40 cellular contexts compared by ENCODE assay signal in genomic region chr1:190413142-190413541, GRCh38.
"Had no signal": no experiment of that assay in that cellular context is flagged by ENCODE, and none has a peak within 500 bp of the region (broad histone marks: within the 10 kb centered on the region; RNA-seq: fewer than 3 reads in every experiment).

No MANE protein-coding gene starts in this region.

- H3K27me3 ChIP-seq: adrenal gland, ascending aorta, body of pancreas, brain microvascular endothelial cell, breast epithelium, cardiac muscle cell had no signal

- H3K4me1 Mint-ChIP-seq: activated naive CD4-positive, alpha-beta T cell treated with anti-CD3 and anti-CD28 coated beads, Interleukin-2, amount 10 ng/mL, durations not matched to agents 7 days and 5 days; activated naive CD4-positive, alpha-beta T cell treated with anti-CD3 and anti-CD28 coated beads, Interleukin-2, amount 50 U/mL, for 24 hours; activated naive CD8-positive, alpha-beta T cell treated with anti-CD3 and anti-CD28 coated beads for 36 hours; activated naive CD8-positive, alpha-beta T cell treated with anti-CD3 and anti-CD28 coated beads, Interleukin-2, amount 10 ng/mL, durations not matched to agents 7 days and 5 days; activated naive CD8-positive, alpha-beta T cell treated with anti-CD3 and anti-CD28 coated beads, Interleukin-2, amount 50 U/mL, for 24 hours; activated T-helper 17 cell treated with anti-CD3 and anti-CD28 coated beads, Interleukin-2, amount 50 U/mL, for 72 hours; brain; central memory CD8-positive, alpha-beta T cell had no signal

- ATAC-seq: activated naive CD4-positive, alpha-beta T cell treated with anti-CD3 and anti-CD28 coated beads, Interleukin-2, amount 50 U/mL, for 72 hours; activated naive CD8-positive, alpha-beta T cell treated with anti-CD3 and anti-CD28 coated beads, Interleukin-2, amount 50 U/mL, for 24 hours; activated T-cell treated with anti-CD3 and anti-CD28 coated beads, Interleukin-2, amount 50 U/mL, for 4 hours; activated T-cell treated with anti-CD3 and anti-CD28 coated beads, Interleukin-2, amount 50 U/mL, for 72 hours; activated T-helper 17 cell treated with anti-CD3 and anti-CD28 coated beads, Interleukin-2, amount 50 U/mL, for 72 hours; body of pancreas had no signal

- H3K27me3 Mint-ChIP-seq: activated naive CD4-positive, alpha-beta T cell treated with anti-CD3 and anti-CD28 coated beads, Interleukin-2, amount 10 ng/mL, durations not matched to agents 7 days and 5 days; activated naive CD4-positive, alpha-beta T cell treated with anti-CD3 and anti-CD28 coated beads, Interleukin-2, amount 50 U/mL, for 24 hours; activated naive CD8-positive, alpha-beta T cell; activated naive CD8-positive, alpha-beta T cell treated with anti-CD3 and anti-CD28 coated beads for 36 hours; activated naive CD8-positive, alpha-beta T cell treated with anti-CD3 and anti-CD28 coated beads, Interleukin-2, amount 10 ng/mL, durations not matched to agents 7 days and 5 days; activated naive CD8-positive, alpha-beta T cell treated with anti-CD3 and anti-CD28 coated beads, Interleukin-2, amount 50 U/mL, for 24 hours; activated T-cell treated with anti-CD3 and anti-CD28 coated beads, Interleukin-2, amount 50 U/mL, for 24 hours; activated T-helper 17 cell treated with anti-CD3 and anti-CD28 coated beads, Interleukin-2, amount 50 U/mL, for 72 hours; central memory CD8-positive, alpha-beta T cell had no signal

- H3K4me3 Mint-ChIP-seq: activated naive CD4-positive, alpha-beta T cell treated with anti-CD3 and anti-CD28 coated beads for 36 hours; activated naive CD4-positive, alpha-beta T cell treated with anti-CD3 and anti-CD28 coated beads, Interleukin-2, amount 10 ng/mL, durations not matched to agents 7 days and 5 days; activated naive CD4-positive, alpha-beta T cell treated with anti-CD3 and anti-CD28 coated beads, Interleukin-2, amount 50 U/mL, for 24 hours; activated naive CD8-positive, alpha-beta T cell; activated naive CD8-positive, alpha-beta T cell treated with anti-CD3 and anti-CD28 coated beads for 36 hours; activated naive CD8-positive, alpha-beta T cell treated with anti-CD3 and anti-CD28 coated beads, Interleukin-2, amount 10 ng/mL, durations not matched to agents 7 days and 5 days; activated naive CD8-positive, alpha-beta T cell treated with anti-CD3 and anti-CD28 coated beads, Interleukin-2, amount 50 U/mL, for 24 hours; activated T-cell treated with anti-CD3 and anti-CD28 coated beads, Interleukin-2, amount 50 U/mL, for 24 hours; activated T-cell treated with anti-CD3 and anti-CD28 coated beads, Interleukin-2, amount 50 U/mL, for 4 hours; activated T-cell treated with anti-CD3 and anti-CD28 coated beads, Interleukin-2, amount 50 U/mL, for 72 hours; activated T-helper 1 cell treated with anti-CD3 and anti-CD28 coated beads, Interleukin-12 subunit alpha, Interleukin-12 subunit beta, Interleukin-2, Interleukin-4 antibody, amounts not matched to agents 30 ng/mL and 10 ng/mL and 1 ng/mL, durations not matched to agents 14 hours and 24 hours and 36 hours; activated T-helper 17 cell treated with anti-CD3 and anti-CD28 coated beads, Interleukin-2, amount 50 U/mL, for 72 hours; brain; central memory CD8-positive, alpha-beta T cell had no signal

- H3K4me1 ChIP-seq: adrenal gland, ascending aorta, body of pancreas, breast epithelium had no signal

- H3K9me3 Mint-ChIP-seq: activated naive CD4-positive, alpha-beta T cell treated with anti-CD3 and anti-CD28 coated beads for 36 hours; activated naive CD4-positive, alpha-beta T cell treated with anti-CD3 and anti-CD28 coated beads, Interleukin-2, amount 10 ng/mL, durations not matched to agents 7 days and 5 days; activated naive CD4-positive, alpha-beta T cell treated with anti-CD3 and anti-CD28 coated beads, Interleukin-2, amount 50 U/mL, for 24 hours; activated naive CD8-positive, alpha-beta T cell treated with anti-CD3 and anti-CD28 coated beads, Interleukin-2, amount 10 ng/mL, durations not matched to agents 7 days and 5 days; activated T-helper 1 cell treated with anti-CD3 and anti-CD28 coated beads, Interleukin-12 subunit alpha, Interleukin-12 subunit beta, Interleukin-2, Interleukin-4 antibody, amounts not matched to agents 30 ng/mL and 10 ng/mL and 1 ng/mL, durations not matched to agents 14 hours and 24 hours and 36 hours; activated T-helper 2 cell treated with anti-CD3 and anti-CD28 coated beads, Interferon-gamma antibody, Interleukin-2, Interleukin-4, amounts not matched to agents 10 μg/mL and 5 μg/mL and 100 μg/mL, durations not matched to agents 14 hours and 24 hours and 36 hours; brain had no signal

- FAIRE-seq: astrocyte, bronchial epithelial cell had no signal

- DNase-seq: activated effector memory CD4-positive, alpha-beta T cell treated with anti-CD3 and anti-CD28 coated beads, Interleukin-2, amount 50 U/mL, for 16 hours; activated effector memory CD4-positive, alpha-beta T cell treated with Interleukin-2 at 50 U/mL for 16 hours; activated gamma-delta T cell; activated gamma-delta T cell treated with Interleukin-2 at 50 U/mL for 16 hours; activated naive CD4-positive, alpha-beta T cell; activated naive CD4-positive, alpha-beta T cell treated with anti-CD3 and anti-CD28 coated beads for 36 hours; activated naive CD4-positive, alpha-beta T cell treated with anti-CD3 and anti-CD28 coated beads, Interleukin-2, amount 10 ng/mL, durations not matched to agents 7 days and 5 days; activated naive CD4-positive, alpha-beta T cell treated with anti-CD3 and anti-CD28 coated beads, Interleukin-2, amount 50 U/mL, for 16 hours; activated naive CD4-positive, alpha-beta T cell treated with Interleukin-2 at 50 U/mL for 16 hours; activated naive CD8-positive, alpha-beta T cell treated with anti-CD3 and anti-CD28 coated beads for 36 hours; activated naive CD8-positive, alpha-beta T cell treated with anti-CD3 and anti-CD28 coated beads, Interleukin-2, amount 10 ng/mL, durations not matched to agents 7 days and 5 days; activated naive CD8-positive, alpha-beta T cell treated with anti-CD3 and anti-CD28 coated beads, Interleukin-2, amount 50 U/mL, for 24 hours; activated T-cell treated with anti-CD3 and anti-CD28 coated beads, Interleukin-2, amount 50 U/mL, for 1 hour; activated T-cell treated with anti-CD3 and anti-CD28 coated beads, Interleukin-2, amount 50 U/mL, for 24 hours; activated T-cell treated with anti-CD3 and anti-CD28 coated beads, Interleukin-2, amount 50 U/mL, for 4 hours; activated T-cell treated with anti-CD3 and anti-CD28 coated beads, Interleukin-2, amount 50 U/mL, for 48 hours; activated T-cell treated with anti-CD3 and anti-CD28 coated beads, Interleukin-2, amount 50 U/mL, for 72 hours; adrenal gland; amniotic stem cell; amygdala; anterior cingulate cortex; aorta; body of pancreas; brain microvascular endothelial cell; caudate nucleus; central memory CD4-positive, alpha-beta T cell; cerebellar nuclear complex had no signal

- H3K36me3 ChIP-seq: adrenal gland, ascending aorta, brain microvascular endothelial cell, breast epithelium, cardiac muscle cell had no signal

- H3K4me3 ChIP-seq: adrenal gland, ascending aorta, body of pancreas, breast epithelium, cardiac muscle cell had no signal

- H3K9me3 ChIP-seq: adrenal gland, ascending aorta, body of pancreas, breast epithelium had no signal

- H3K27ac Mint-ChIP-seq: activated naive CD4-positive, alpha-beta T cell treated with anti-CD3 and anti-CD28 coated beads for 36 hours; activated naive CD4-positive, alpha-beta T cell treated with anti-CD3 and anti-CD28 coated beads, Interleukin-2, amount 10 ng/mL, durations not matched to agents 7 days and 5 days; activated naive CD4-positive, alpha-beta T cell treated with anti-CD3 and anti-CD28 coated beads, Interleukin-2, amount 50 U/mL, for 24 hours; activated naive CD4-positive, alpha-beta T cell treated with anti-CD3 and anti-CD28 coated beads, Interleukin-2, amount 50 U/mL, for 72 hours; activated naive CD8-positive, alpha-beta T cell; activated naive CD8-positive, alpha-beta T cell treated with anti-CD3 and anti-CD28 coated beads for 36 hours; activated naive CD8-positive, alpha-beta T cell treated with anti-CD3 and anti-CD28 coated beads, Interleukin-2, amount 10 ng/mL, durations not matched to agents 7 days and 5 days; activated naive CD8-positive, alpha-beta T cell treated with anti-CD3 and anti-CD28 coated beads, Interleukin-2, amount 50 U/mL, for 24 hours; activated T-cell treated with anti-CD3 and anti-CD28 coated beads, Interleukin-2, amount 50 U/mL, for 24 hours; activated T-cell treated with anti-CD3 and anti-CD28 coated beads, Interleukin-2, amount 50 U/mL, for 72 hours; activated T-helper 1 cell treated with anti-CD3 and anti-CD28 coated beads, Interleukin-12 subunit alpha, Interleukin-12 subunit beta, Interleukin-2, Interleukin-4 antibody, amounts not matched to agents 30 ng/mL and 10 ng/mL and 1 ng/mL, durations not matched to agents 14 hours and 24 hours and 36 hours; activated T-helper 17 cell treated with anti-CD3 and anti-CD28 coated beads, Interleukin-2, amount 50 U/mL, for 72 hours; activated T-helper 2 cell treated with anti-CD3 and anti-CD28 coated beads, Interferon-gamma antibody, Interleukin-2, Interleukin-4, amounts not matched to agents 10 μg/mL and 5 μg/mL and 100 μg/mL, durations not matched to agents 14 hours and 24 hours and 36 hours; brain had no signal

- H3K27ac ChIP-seq: adrenal gland, ascending aorta, body of pancreas, brain microvascular endothelial cell, breast epithelium, cardiac muscle cell had no signal
